ENCODE assay signal across 8 cellular contexts in genomic region chrY:7272556-7273195, GRCh38.
DNase-seq lines count a peak whose midpoint lies in the region; ATAC-seq and TF ChIP-seq lines count a peak whose summit lies in the region.

No MANE protein-coding gene starts in this region.

- H3K9ac ChIP-seq in colonic mucosa (ENCODE audit: low read depth in 2 of 2, low read length in 2 of 2) = no peak overlapping the region

- H3K4me1 ChIP-seq in colonic mucosa = no peaks in the 10 kb centered on the region

- no peak overlapping the region for H3K27ac ChIP-seq in colonic mucosa

- H3K4me3 Mint-ChIP-seq in activated naive CD4-positive, alpha-beta T cell treated with anti-CD3 and anti-CD28 coated beads, Interleukin-2, amount 10 ng/mL, durations not matched to agents 7 days and 5 days = peak overlapping the region; percentile 95

- H3K9me3 Mint-ChIP-seq in activated naive CD4-positive, alpha-beta T cell treated with anti-CD3 and anti-CD28 coated beads, Interleukin-2, amount 10 ng/mL, durations not matched to agents 7 days and 5 days = no peaks in the 10 kb centered on the region

- H3K4me3 ChIP-seq in Jurkat, Clone E6-1 (ENCODE audit: low read length) = peak overlapping the region; percentile 61
- no peak overlapping the region for H3K4me3 ChIP-seq in colonic mucosa

- DNase-seq in EH (ENCODE audit: low read depth) = peak; percentile 54
- DNase-seq in Jurkat, Clone E6-1 (ENCODE audit: low read depth, low spot score) = peak; percentile 42
- DNase-seq in activated naive CD4-positive, alpha-beta T cell treated with anti-CD3 and anti-CD28 coated beads, Interleukin-2, amount 10 ng/mL, durations not matched to agents 7 days and 5 days = peak; percentile 72
- peak; percentile 19 for DNase-seq in medulla oblongata (ENCODE audit: extremely low spot score)
- DNase-seq in NCI-H2227 (lab: John Stamatoyannopoulos, UW; ENCODE audit: unreplicated experiment) = no peak
- DNase-seq in colonic mucosa = no peak
- no peak for DNase-seq in COLO829 (ENCODE audit: low spot score)

- no peaks in the 10 kb centered on the region for H3K27me3 ChIP-seq in colonic mucosa

- TF ChIP-seq CTCF in colonic mucosa (IDR thresholded peaks at IDR 0.05) = no peak

- CTCF ChIA-PET in activated naive CD4-positive, alpha-beta T cell treated with anti-CD3 and anti-CD28 coated beads, Interleukin-2, amount 10 ng/mL, durations not matched to agents 7 days and 5 days (lab: Charles Lee) = interaction anchor here (0.6 to 1.2 kb wide), 3 partner anchors 31 to 187 kb away, joined by 3 to 6 read pairs (median 3); no protein-coding TSS in a partner anchor

- no peaks in the 10 kb centered on the region for H3K9me3 ChIP-seq in colonic mucosa

- H3K36me3 Mint-ChIP-seq in activated naive CD4-positive, alpha-beta T cell treated with anti-CD3 and anti-CD28 coated beads, Interleukin-2, amount 10 ng/mL, durations not matched to agents 7 days and 5 days = peaks cover 25% of the 10 kb centered on the region

- intact Hi-C loops in colonic mucosa (cut with DNase I) = no loop called here

- H3K27ac Mint-ChIP-seq in activated naive CD4-positive, alpha-beta T cell treated with anti-CD3 and anti-CD28 coated beads, Interleukin-2, amount 10 ng/mL, durations not matched to agents 7 days and 5 days = peak overlapping the region; percentile 98

- peaks cover 27% of the 10 kb centered on the region for H3K4me1 Mint-ChIP-seq in activated naive CD4-positive, alpha-beta T cell treated with anti-CD3 and anti-CD28 coated beads, Interleukin-2, amount 10 ng/mL, durations not matched to agents 7 days and 5 days

- no peaks in the 10 kb centered on the region for H3K36me3 ChIP-seq in colonic mucosa

- no peak for ATAC-seq in HG03108 (IDR thresholded peaks at IDR 0.05; ENCODE audit: unreplicated experiment)

- no peaks in the 10 kb centered on the region for H3K27me3 Mint-ChIP-seq in activated naive CD4-positive, alpha-beta T cell treated with anti-CD3 and anti-CD28 coated beads, Interleukin-2, amount 10 ng/mL, durations not matched to agents 7 days and 5 days

Comparison
In these comparisons a context has a peak if more than half of its experiments do, and no peak if none do; other contexts are left out.
1. DNase-seq: peak in EH (single experiment), Jurkat, Clone E6-1 (single experiment), activated naive CD4-positive, alpha-beta T cell treated with anti-CD3 and anti-CD28 coated beads, Interleukin-2, amount 10 ng/mL, durations not matched to agents 7 days and 5 days (single experiment) and medulla oblongata (single experiment); none in NCI-H2227 (single experiment), colonic mucosa (single experiment) and COLO829 (single experiment).